In the genomic region with DNA sequence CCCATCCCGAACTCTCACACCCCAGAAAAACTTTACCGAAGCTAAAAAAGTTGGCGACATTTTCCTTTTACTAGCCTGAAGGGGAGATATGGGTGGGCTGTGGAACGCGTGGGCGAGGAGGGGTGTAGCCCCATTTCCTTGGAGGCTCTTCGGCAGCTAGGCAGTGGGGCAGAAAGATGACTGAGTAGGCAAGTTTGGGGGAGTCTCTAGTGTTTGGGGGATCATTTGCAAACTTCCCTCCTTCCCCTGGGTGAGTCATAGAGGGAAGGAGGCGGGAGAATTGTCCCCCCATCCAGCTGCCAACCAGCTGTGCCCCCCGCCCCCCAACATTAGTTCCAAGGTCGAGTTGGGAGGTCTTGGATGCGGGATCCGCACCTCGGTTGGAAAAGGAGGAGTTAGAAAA, we compare ENCODE assay signal across 8 cellular contexts. TPM values are rescaled to one million over a fixed set of nuclear protein-coding genes. Genes with fewer than 3 reads are reported as not detected.
DNase-seq lines count a peak whose midpoint lies in the region; ATAC-seq, FAIRE-seq and TF ChIP-seq lines count a peak whose summit lies in the region.

No MANE protein-coding gene starts in this region.

- H3K9me3 ChIP-seq in heart right ventricle (no peaks in the 10 kb centered on the region), adrenal gland (replicated peaks in 1 of 3) (no peaks in the 10 kb centered on the region), HepG2 (ENCODE audit: low read length) (no peaks in the 10 kb centered on the region), thymus (ENCODE audit: control insufficient read depth) (no peaks in the 10 kb centered on the region)

- TF ChIP-seq POLR2A in adrenal gland (IDR thresholded peaks at IDR 0.05) = no peak
- no peak for TF ChIP-seq POLR2A in HepG2 (IDR thresholded peaks at IDR 0.05; ENCODE audit: insufficient read depth in 1 of 2, low read depth in 2 of 2, low read length in 2 of 2)

- 0 to 1% methylated on average over 13 of the region's 13 CpGs for WGBS in heart right ventricle, 2 donors
- 0 to 4% (median 1%) methylated on average over 8 to 13 of the region's 13 CpGs for WGBS in adrenal gland, 4 donors
- WGBS in HepG2 (ENCODE audit: low lambda C conversion rate) = 0% methylated on average over 10 of the region's 13 CpGs
- WGBS in thymus = under 1% methylated on average over 13 of the region's 13 CpGs

- H3K4me2 ChIP-seq in HepG2 (ENCODE audit: low read depth, low read length) = peak overlapping the region; percentile 99

- peak overlapping the region in 9 of 10 donors; percentile 49 to 76 (median 71) for H3K27ac ChIP-seq in heart right ventricle
- peak overlapping the region in 2 of 5 donors; percentile 79 to 84 for H3K27ac ChIP-seq in adrenal gland
- H3K27ac ChIP-seq in HepG2 (ENCODE audit: extremely low read length, insufficient read depth, low read length) = no peak overlapping the region
- no peak overlapping the region for H3K27ac ChIP-seq in thymus (ENCODE audit: low read depth)

- POLR2A ChIA-PET in HepG2 (lab: Yijun Ruan, JAX) = interaction anchor here (1.0 to 1.3 kb wide), 2 partner anchors 55 to 58 kb away, joined by 3 to 4 read pairs; no protein-coding TSS in a partner anchor

- intact Hi-C loops in heart right ventricle (cut with DNase I) (loop anchor here in 3 of 10 donors (5.0 to 10.0 kb wide), 3 partner anchors 160 to 247 kb away; a partner anchor contains a TSS), Right ventricle myocardium superior (cut with DNase I) (no loop called here), adrenal gland (cut with DNase I) (no loop called here), HepG2 (cut with micrococcal nuclease; ENCODE audit: unreplicated experiment) (loop anchor here (2.0 kb wide), 1 partner anchor 25 kb away; no protein-coding TSS in a partner anchor)

- peak overlapping the region; percentile 33 to 91 (median 70) for H3K4me3 ChIP-seq in heart right ventricle
- H3K4me3 ChIP-seq in adrenal gland = peak overlapping the region in 3 of 4 donors; percentile 0 to 90 (median 21)
- H3K4me3 ChIP-seq in HepG2 (replicated peaks in 1 of 3; ENCODE audit: insufficient read depth in 1 of 3, low read depth in 2 of 3, low read length in 3 of 3) = peak overlapping the region; percentile 53 to 94 (median 68)
- peak overlapping the region; percentile 59 for H3K4me3 ChIP-seq in thymus (ENCODE audit: low read length)

- no peaks in the 10 kb centered on the region for H4K20me1 ChIP-seq in HepG2 (ENCODE audit: insufficient read depth, low read length)

- no peak for FAIRE-seq in HepG2 (lab: Jason Lieb, UNC)

- in situ Hi-C loops in HepG2 (cut with HindIII; ENCODE audit: extremely low pct_ligation_motif_present, low pct_unique_long_range_greater_than_20kb) = no loop called here

- no peaks in the 10 kb centered on the region for H3K79me2 ChIP-seq in HepG2 (ENCODE audit: insufficient read depth, low read length)

- CTCF ChIA-PET in HepG2 (lab: Yijun Ruan, JAX; ENCODE audit: low intra/inter-chr PET ratio, low total read pairs) = interaction anchor here (1.2 kb wide), 1 partner anchor 198 kb away, joined by 4 read pairs; no protein-coding TSS in a partner anchor

- no peak for TF ChIP-seq RAD21 in HepG2 (CRISPR knock-in tag; IDR thresholded peaks at IDR 0.05)

- no TSS peak for BruUV-seq in HepG2 (replicated peaks; lab: Mats Ljungman, UMichigan)

- H3K4me1 ChIP-seq in heart right ventricle (peaks cover 5 to 41% (median 28%) of the 10 kb centered on the region in 9 donors), adrenal gland (replicated peaks in 1 of 2) (peaks cover 16 to 29% of the 10 kb centered on the region in 2 donors), HepG2 (ENCODE audit: insufficient read depth, low read length) (peaks cover 55% of the 10 kb centered on the region), thymus (ENCODE audit: control insufficient read depth, insufficient read depth, low read length) (peaks cover 14% of the 10 kb centered on the region)

- DNase-seq in heart right ventricle = no peak
- DNase-seq in Right ventricle myocardium superior = no peak
- DNase-seq in adrenal gland = no peak
- no peak for DNase-seq in HepG2 (ENCODE audit: low spot score)
- no peak for DNase-seq in NCI-H2029 (lab: John Stamatoyannopoulos, UW)
- DNase-seq in DMS153 (lab: John Stamatoyannopoulos, UW) = no peak

- no peak for TF ChIP-seq CTCF in heart right ventricle (IDR thresholded peaks at IDR 0.05)
- TF ChIP-seq CTCF in adrenal gland (IDR thresholded peaks at IDR 0.05) = no peak
- TF ChIP-seq CTCF in HepG2 (CRISPR knock-in tag; IDR thresholded peaks at IDR 0.05) = no peak

- TF ChIP-seq EP300 in HepG2 (IDR thresholded peaks at IDR 0.05; ENCODE audit: low read depth in 2 of 2, low read length in 2 of 2) = no peak
- no peak for TF ChIP-seq EP300 in HepG2 (CRISPR knock-in tag; IDR thresholded peaks at IDR 0.05; ENCODE audit: borderline replicate concordance)

- peak overlapping the region; percentile 39; the same call in 1 of the 2 replicates for H3K9ac ChIP-seq in HepG2 (ENCODE audit: insufficient read depth, low read depth, low read length)

- H3K27me3 ChIP-seq in heart right ventricle = peaks cover 0 to 20% (median 0%) of the 10 kb centered on the region in 7 donors
- H3K27me3 ChIP-seq in adrenal gland = no peaks in the 10 kb centered on the region
- peaks cover 0 to 30% of the 10 kb centered on the region in 2 experiments; a peak in 3 of 5 replicates for H3K27me3 ChIP-seq in HepG2 (ENCODE audit: control insufficient read depth in 1 of 2, insufficient read depth in 2 of 2, low read length in 2 of 2)
- H3K27me3 ChIP-seq in thymus (ENCODE audit: control insufficient read depth, insufficient read depth) = peaks cover 18% of the 10 kb centered on the region

- H2AFZ ChIP-seq in HepG2 (ENCODE audit: low read length) = no peak overlapping the region

- peak in 2 of 8 donors; percentile 0 to 1 for ATAC-seq in heart right ventricle
- ATAC-seq in Right ventricle myocardium superior (ENCODE audit: poor library complexity) = no peak
- no peak for ATAC-seq in HepG2
- no peak for ATAC-seq in GM19328 (IDR thresholded peaks at IDR 0.05; ENCODE audit: unreplicated experiment)

- H3K36me3 ChIP-seq in heart right ventricle (no peaks in the 10 kb centered on the region), adrenal gland (replicated peaks in 1 of 2) (no peaks in the 10 kb centered on the region), HepG2 (replicated peaks in 1 of 2; ENCODE audit: control insufficient read depth in 1 of 2, insufficient read depth in 2 of 2, low read length in 2 of 2) (no peaks in the 10 kb centered on the region), thymus (ENCODE audit: control insufficient read depth, insufficient read depth) (no peaks in the 10 kb centered on the region)

RNA-seq across cellular contexts. Expression of a gene that starts 2.3 kb away (rescaled TPM):
- total RNA-seq in heart right ventricle (1 to 10 TPM in 2 of 10 donors, under 1 TPM in 8; 0.12 to 1.2 (median 0.63) TPM), Right ventricle myocardium superior (0.56 TPM), adrenal gland (1 to 10 TPM in 4 of 8 donors, under 1 TPM in 4; 0.30 to 2.8 (median 0.92) TPM), HepG2 (2016; rRNA removed; fragmentation: Illumina TruSeq; extraction: Trizol) (0.20 TPM in 1 of 2 replicates, not detected in the other)
- polyA plus RNA-seq in heart right ventricle (under 1 TPM; 0.15 to 0.45 TPM), adrenal gland (1 to 10 TPM in 2 of 3 donors, under 1 TPM in 1; 0.44 to 7.2 (median 4.4) TPM), HepG2 (2011; rRNA removed) (0.09 and 0.27 TPM in 2 replicates), thymus (0.71 TPM)
- 0.53 TPM in 1 of 2 replicates, not detected in the other for total RNA-seq in HepG2 (2016; cell fraction: cytosol; rRNA removed; fragmentation: Illumina TruSeq; extraction: Trizol; ENCODE audit: low read depth)
- not detected in 2 replicates for total RNA-seq in HepG2 (2016; cell fraction: insoluble cytoplasmic fraction; rRNA removed; fragmentation: Illumina TruSeq; extraction: Trizol)
- not detected in 2 replicates for total RNA-seq in HepG2 (2016; cell fraction: membrane; rRNA removed; fragmentation: Illumina TruSeq; extraction: Trizol)
- total RNA-seq in HepG2 (2016; cell fraction: nucleus; rRNA removed; fragmentation: Illumina TruSeq; extraction: Trizol) = not detected in 2 replicates
- polyA plus RNA-seq in HepG2 (2011; cell fraction: cytosol; rRNA removed) = 0.06 and 0.07 TPM in 2 replicates
- polyA plus RNA-seq in HepG2 (2011; cell fraction: nucleus; rRNA removed) = 0.33 and 0.42 TPM in 2 replicates
- 0.55 TPM in 1 of 2 replicates, not detected in the other for polyA plus RNA-seq in HepG2 (2012)
- polyA plus RNA-seq in HepG2 (2016; cell fraction: cytosol; fragmentation: Illumina TruSeq; extraction: Trizol; ENCODE audit: low read depth) = not detected in 2 replicates
- 0.35 TPM in 1 of 2 replicates, not detected in the other for polyA plus RNA-seq in HepG2 (2016; cell fraction: insoluble cytoplasmic fraction; fragmentation: Illumina TruSeq; extraction: Trizol; ENCODE audit: low read depth)
- not detected in 2 replicates for polyA plus RNA-seq in HepG2 (2016; cell fraction: membrane; fragmentation: Illumina TruSeq; extraction: Trizol; ENCODE audit: low read depth)
- 0.17 and 0.49 TPM in 2 replicates for polyA plus RNA-seq in HepG2 (2016; cell fraction: nucleus; fragmentation: Illumina TruSeq; extraction: Trizol; ENCODE audit: insufficient read depth, low read depth)
- 2.5 TPM in 1 of 2 replicates, not detected in the other for polyA minus RNA-seq in HepG2 (2011; rRNA and poly(A)+ RNA removed; ENCODE audit: low replicate concordance)
- not detected in 2 replicates for polyA minus RNA-seq in HepG2 (2011; cell fraction: cytosol; rRNA and poly(A)+ RNA removed)
- polyA minus RNA-seq in HepG2 (2011; cell fraction: nucleus; rRNA and poly(A)+ RNA removed) = not detected in 2 replicates

RNA-seq across cellular contexts. Expression of a gene that starts 6.8 kb away (rescaled TPM):
- total RNA-seq in heart right ventricle (1 to 10 TPM in 3 of 10 donors, under 1 TPM in 3, not detected in 4; 0.09 to 1.2 (median 0.71) TPM), Right ventricle myocardium superior (not detected), adrenal gland (not detected), HepG2 (2016; rRNA removed; fragmentation: Illumina TruSeq; extraction: Trizol) (6.8 and 17.0 TPM in 2 replicates)
- polyA plus RNA-seq in heart right ventricle (under 1 TPM in 1 of 2 donors, not detected in 1; 0.01 TPM), adrenal gland (not detected), HepG2 (2011; rRNA removed) (32.0 and 55.8 TPM in 2 replicates), thymus (0.14 TPM)
- total RNA-seq in HepG2 (2016; cell fraction: cytosol; rRNA removed; fragmentation: Illumina TruSeq; extraction: Trizol; ENCODE audit: low read depth) = 1.4 and 1.9 TPM in 2 replicates
- 8.0 and 15.5 TPM in 2 replicates for total RNA-seq in HepG2 (2016; cell fraction: insoluble cytoplasmic fraction; rRNA removed; fragmentation: Illumina TruSeq; extraction: Trizol)
- 3.2 and 3.3 TPM in 2 replicates for total RNA-seq in HepG2 (2016; cell fraction: membrane; rRNA removed; fragmentation: Illumina TruSeq; extraction: Trizol)
- total RNA-seq in HepG2 (2016; cell fraction: nucleus; rRNA removed; fragmentation: Illumina TruSeq; extraction: Trizol) = 11.2 and 13.1 TPM in 2 replicates
- 39.2 and 45.0 TPM in 2 replicates for polyA plus RNA-seq in HepG2 (2011; cell fraction: cytosol; rRNA removed)
- polyA plus RNA-seq in HepG2 (2011; cell fraction: nucleus; rRNA removed) = 12.5 and 25.8 TPM in 2 replicates
- 16.9 and 62.2 TPM in 2 replicates for polyA plus RNA-seq in HepG2 (2012)
- polyA plus RNA-seq in HepG2 (2016; cell fraction: cytosol; fragmentation: Illumina TruSeq; extraction: Trizol; ENCODE audit: low read depth) = 0.90 and 1.2 TPM in 2 replicates
- 6.5 and 7.6 TPM in 2 replicates for polyA plus RNA-seq in HepG2 (2016; cell fraction: insoluble cytoplasmic fraction; fragmentation: Illumina TruSeq; extraction: Trizol; ENCODE audit: low read depth)
- 1.8 and 2.0 TPM in 2 replicates for polyA plus RNA-seq in HepG2 (2016; cell fraction: membrane; fragmentation: Illumina TruSeq; extraction: Trizol; ENCODE audit: low read depth)
- polyA plus RNA-seq in HepG2 (2016; cell fraction: nucleus; fragmentation: Illumina TruSeq; extraction: Trizol; ENCODE audit: insufficient read depth, low read depth) = 16.9 and 17.1 TPM in 2 replicates
- 0.51 and 61.0 TPM in 2 replicates for polyA minus RNA-seq in HepG2 (2011; rRNA and poly(A)+ RNA removed; ENCODE audit: low replicate concordance)
- 21.0 and 26.6 TPM in 2 replicates for polyA minus RNA-seq in HepG2 (2011; cell fraction: cytosol; rRNA and poly(A)+ RNA removed)
- polyA minus RNA-seq in HepG2 (2011; cell fraction: nucleus; rRNA and poly(A)+ RNA removed) = 7.1 and 11.4 TPM in 2 replicates

RNA-seq across cellular contexts. Expression of a gene that starts 17.8 kb away (rescaled TPM):
- total RNA-seq in heart right ventricle (10 to 100 TPM in 2 of 10 donors, 1 to 10 TPM in 7, under 1 TPM in 1; 0.83 to 17.7 (median 3.8) TPM), Right ventricle myocardium superior (4.1 TPM), adrenal gland (10 to 100 TPM in 7 of 8 donors, 1 to 10 TPM in 1; 7.5 to 39.4 (median 16.8) TPM), HepG2 (2016; rRNA removed; fragmentation: Illumina TruSeq; extraction: Trizol) (0.18 TPM in 1 of 2 replicates, not detected in the other)
- polyA plus RNA-seq in heart right ventricle (1 to 10 TPM; 1.8 to 6.7 TPM), adrenal gland (10 to 100 TPM in 2 of 3 donors, 1 to 10 TPM in 1; 4.1 to 46.4 (median 19.4) TPM), HepG2 (2011; rRNA removed) (0.95 and 1.2 TPM in 2 replicates), thymus (165 TPM)
- total RNA-seq in HepG2 (2016; cell fraction: cytosol; rRNA removed; fragmentation: Illumina TruSeq; extraction: Trizol; ENCODE audit: low read depth) = not detected in 2 replicates
- 0.32 TPM in 1 of 2 replicates, not detected in the other for total RNA-seq in HepG2 (2016; cell fraction: insoluble cytoplasmic fraction; rRNA removed; fragmentation: Illumina TruSeq; extraction: Trizol)
- not detected in 2 replicates for total RNA-seq in HepG2 (2016; cell fraction: membrane; rRNA removed; fragmentation: Illumina TruSeq; extraction: Trizol)
- total RNA-seq in HepG2 (2016; cell fraction: nucleus; rRNA removed; fragmentation: Illumina TruSeq; extraction: Trizol) = not detected in 2 replicates
- 0.33 and 0.40 TPM in 2 replicates for polyA plus RNA-seq in HepG2 (2011; cell fraction: cytosol; rRNA removed)
- 3.1 and 5.5 TPM in 2 replicates for polyA plus RNA-seq in HepG2 (2011; cell fraction: nucleus; rRNA removed)
- 0.39 and 0.55 TPM in 2 replicates for polyA plus RNA-seq in HepG2 (2012)
- not detected in 2 replicates for polyA plus RNA-seq in HepG2 (2016; cell fraction: cytosol; fragmentation: Illumina TruSeq; extraction: Trizol; ENCODE audit: low read depth)
- 0.17 TPM in 1 of 2 replicates, not detected in the other for polyA plus RNA-seq in HepG2 (2016; cell fraction: insoluble cytoplasmic fraction; fragmentation: Illumina TruSeq; extraction: Trizol; ENCODE audit: low read depth)
- 0.15 TPM in 1 of 2 replicates, not detected in the other for polyA plus RNA-seq in HepG2 (2016; cell fraction: membrane; fragmentation: Illumina TruSeq; extraction: Trizol; ENCODE audit: low read depth)
- 0.51 and 0.87 TPM in 2 replicates for polyA plus RNA-seq in HepG2 (2016; cell fraction: nucleus; fragmentation: Illumina TruSeq; extraction: Trizol; ENCODE audit: insufficient read depth, low read depth)
- 0.44 TPM in 1 of 2 replicates, not detected in the other for polyA minus RNA-seq in HepG2 (2011; rRNA and poly(A)+ RNA removed; ENCODE audit: low replicate concordance)
- not detected in 2 replicates for polyA minus RNA-seq in HepG2 (2011; cell fraction: cytosol; rRNA and poly(A)+ RNA removed)
- 0.64 and 1.7 TPM in 2 replicates for polyA minus RNA-seq in HepG2 (2011; cell fraction: nucleus; rRNA and poly(A)+ RNA removed)

RNA-seq across cellular contexts. Expression of a gene that starts 26.0 kb away (rescaled TPM):
- 100 to 1,000 TPM in 1 of 10 donors, 10 to 100 TPM in 9; 56.7 to 105 (median 72.5) TPM for total RNA-seq in heart right ventricle
- 100 to 1,000 TPM in 1 of 2 donors, 10 to 100 TPM in 1; 94.7 to 108 TPM for polyA plus RNA-seq in heart right ventricle
- 63.5 TPM for total RNA-seq in Right ventricle myocardium superior
- total RNA-seq in adrenal gland = 100 to 1,000 TPM in 4 of 8 donors, 10 to 100 TPM in 4; 38.3 to 182 (median 116) TPM
- polyA plus RNA-seq in adrenal gland = 100 to 1,000 TPM; 114 to 210 (median 143) TPM
- total RNA-seq in HepG2 (2016; rRNA removed; fragmentation: Illumina TruSeq; extraction: Trizol) = 177 and 181 TPM in 2 replicates
- 69.2 and 77.6 TPM in 2 replicates for total RNA-seq in HepG2 (2016; cell fraction: cytosol; rRNA removed; fragmentation: Illumina TruSeq; extraction: Trizol; ENCODE audit: low read depth)
- total RNA-seq in HepG2 (2016; cell fraction: insoluble cytoplasmic fraction; rRNA removed; fragmentation: Illumina TruSeq; extraction: Trizol) = 178 and 182 TPM in 2 replicates
- total RNA-seq in HepG2 (2016; cell fraction: membrane; rRNA removed; fragmentation: Illumina TruSeq; extraction: Trizol) = 116 and 124 TPM in 2 replicates
- 147 and 177 TPM in 2 replicates for total RNA-seq in HepG2 (2016; cell fraction: nucleus; rRNA removed; fragmentation: Illumina TruSeq; extraction: Trizol)
- 115 and 167 TPM in 2 replicates for polyA plus RNA-seq in HepG2 (2011; rRNA removed)
- 90.1 and 98.7 TPM in 2 replicates for polyA plus RNA-seq in HepG2 (2011; cell fraction: cytosol; rRNA removed)
- polyA plus RNA-seq in HepG2 (2011; cell fraction: nucleus; rRNA removed) = 450 and 538 TPM in 2 replicates
- polyA plus RNA-seq in HepG2 (2012) = 160 and 209 TPM in 2 replicates
- 68.2 and 75.1 TPM in 2 replicates for polyA plus RNA-seq in HepG2 (2016; cell fraction: cytosol; fragmentation: Illumina TruSeq; extraction: Trizol; ENCODE audit: low read depth)
- 150 and 162 TPM in 2 replicates for polyA plus RNA-seq in HepG2 (2016; cell fraction: insoluble cytoplasmic fraction; fragmentation: Illumina TruSeq; extraction: Trizol; ENCODE audit: low read depth)
- 87.9 and 114 TPM in 2 replicates for polyA plus RNA-seq in HepG2 (2016; cell fraction: membrane; fragmentation: Illumina TruSeq; extraction: Trizol; ENCODE audit: low read depth)
- polyA plus RNA-seq in HepG2 (2016; cell fraction: nucleus; fragmentation: Illumina TruSeq; extraction: Trizol; ENCODE audit: insufficient read depth, low read depth) = 239 and 240 TPM in 2 replicates
- 242 and 269 TPM in 2 replicates for polyA minus RNA-seq in HepG2 (2011; rRNA and poly(A)+ RNA removed; ENCODE audit: low replicate concordance)
- 76.3 and 117 TPM in 2 replicates for polyA minus RNA-seq in HepG2 (2011; cell fraction: cytosol; rRNA and poly(A)+ RNA removed)
- 213 and 244 TPM in 2 replicates for polyA minus RNA-seq in HepG2 (2011; cell fraction: nucleus; rRNA and poly(A)+ RNA removed)
- polyA plus RNA-seq in thymus = 117 TPM

RNA-seq across cellular contexts. Expression of a gene that starts 27.3 kb away (rescaled TPM):
- under 1 TPM in 1 of 10 donors, not detected in 9; 0.13 TPM for total RNA-seq in heart right ventricle
- under 1 TPM in 1 of 2 donors, not detected in 1; 0.03 TPM for polyA plus RNA-seq in heart right ventricle
- total RNA-seq in Right ventricle myocardium superior = not detected
- total RNA-seq in adrenal gland = not detected
- not detected for polyA plus RNA-seq in adrenal gland
- 1.5 and 1.8 TPM in 2 replicates for total RNA-seq in HepG2 (2016; rRNA removed; fragmentation: Illumina TruSeq; extraction: Trizol)
- total RNA-seq in HepG2 (2016; cell fraction: cytosol; rRNA removed; fragmentation: Illumina TruSeq; extraction: Trizol; ENCODE audit: low read depth) = 0.20 and 0.35 TPM in 2 replicates
- 1.3 and 1.7 TPM in 2 replicates for total RNA-seq in HepG2 (2016; cell fraction: insoluble cytoplasmic fraction; rRNA removed; fragmentation: Illumina TruSeq; extraction: Trizol)
- total RNA-seq in HepG2 (2016; cell fraction: membrane; rRNA removed; fragmentation: Illumina TruSeq; extraction: Trizol) = 1.1 TPM in 2 replicates
- 2.3 and 2.6 TPM in 2 replicates for total RNA-seq in HepG2 (2016; cell fraction: nucleus; rRNA removed; fragmentation: Illumina TruSeq; extraction: Trizol)
- 12.7 and 13.8 TPM in 2 replicates for polyA plus RNA-seq in HepG2 (2011; rRNA removed)
- polyA plus RNA-seq in HepG2 (2011; cell fraction: cytosol; rRNA removed) = 11.4 and 11.9 TPM in 2 replicates
- 4.8 and 6.4 TPM in 2 replicates for polyA plus RNA-seq in HepG2 (2011; cell fraction: nucleus; rRNA removed)
- 2.3 and 4.2 TPM in 2 replicates for polyA plus RNA-seq in HepG2 (2012)
- polyA plus RNA-seq in HepG2 (2016; cell fraction: cytosol; fragmentation: Illumina TruSeq; extraction: Trizol; ENCODE audit: low read depth) = 0.35 and 0.46 TPM in 2 replicates
- 3.2 and 3.3 TPM in 2 replicates for polyA plus RNA-seq in HepG2 (2016; cell fraction: insoluble cytoplasmic fraction; fragmentation: Illumina TruSeq; extraction: Trizol; ENCODE audit: low read depth)
- polyA plus RNA-seq in HepG2 (2016; cell fraction: membrane; fragmentation: Illumina TruSeq; extraction: Trizol; ENCODE audit: low read depth) = 1.3 and 1.4 TPM in 2 replicates
- 4.0 and 4.8 TPM in 2 replicates for polyA plus RNA-seq in HepG2 (2016; cell fraction: nucleus; fragmentation: Illumina TruSeq; extraction: Trizol; ENCODE audit: insufficient read depth, low read depth)
- polyA minus RNA-seq in HepG2 (2011; rRNA and poly(A)+ RNA removed; ENCODE audit: low replicate concordance) = 0.16 and 20.9 TPM in 2 replicates
- polyA minus RNA-seq in HepG2 (2011; cell fraction: cytosol; rRNA and poly(A)+ RNA removed) = 4.8 and 4.9 TPM in 2 replicates
- 5.0 and 6.3 TPM in 2 replicates for polyA minus RNA-seq in HepG2 (2011; cell fraction: nucleus; rRNA and poly(A)+ RNA removed)
- 0.05 TPM for polyA plus RNA-seq in thymus

Comparison
In these comparisons a context has a peak if more than half of its experiments do, and no peak if none do; other contexts are left out.
1. H3K27ac ChIP-seq: peak in heart right ventricle (9 of 10); none in HepG2 (single experiment) and thymus (single experiment).
2. Peak in every context shown above with its lines, with median percentiles within 50 percentile points of each other: H3K4me3 ChIP-seq.